15 cellular contexts compared by ENCODE assay signal in genomic region chr3:149010504-149010951, GRCh38. TPM values are rescaled to one million over a fixed set of nuclear protein-coding genes. Genes with fewer than 3 reads are reported as not detected.
DNase-seq lines count a peak whose midpoint lies in the region; ATAC-seq, FAIRE-seq and TF ChIP-seq lines count a peak whose summit lies in the region.
"Had no signal": no experiment of that assay in that cellular context is flagged by ENCODE, and none has a peak within 500 bp of the region (broad histone marks: within the 10 kb centered on the region; RNA-seq: fewer than 3 reads in every experiment).

No MANE protein-coding gene starts in this region.

- H3K4me2 ChIP-seq in HepG2 (ENCODE audit: low read depth, low read length) = peak overlapping the region; percentile 63

- no peak overlapping the region for H2AFZ ChIP-seq in HepG2 (ENCODE audit: low read length)

- POLR2A ChIA-PET in HepG2 (lab: Yijun Ruan, JAX) = interaction anchor here (0.7 to 1.2 kb wide), 3 partner anchors 18 to 290 kb away, joined by 3 to 6 read pairs (median 3); partner anchors contain the start of gene GYG1

- H3K4me3 ChIP-seq in HepG2 (replicated peaks in 1 of 3; ENCODE audit: insufficient read depth in 1 of 3, low read depth in 2 of 3, low read length in 3 of 3) (peak overlapping the region in 1 of 3 experiments; percentile 21; a peak in 1 of 6 replicates), right lobe of liver (no peak overlapping the region), endodermal cell (ENCODE audit: low read length) (no peak overlapping the region)
- H3K4me3 ChIP-seq: lower lobe of right lung had no signal

- TF ChIP-seq EP300 in HepG2 (IDR thresholded peaks at IDR 0.05; ENCODE audit: low read depth in 2 of 2, low read length in 2 of 2) (peak in 1 of 2 experiments; percentile 79; a peak in 2 of 4 replicates), HepG2 (CRISPR knock-in tag; IDR thresholded peaks at IDR 0.05; ENCODE audit: borderline replicate concordance) (peak; percentile 68)

- H3K27ac Mint-ChIP-seq in endodermal cell (no peak overlapping the region), nephron progenitor cell (peak overlapping the region; percentile 78)
- H3K27ac Mint-ChIP-seq: activated CD4-positive, alpha-beta T cell treated with anti-CD3 and anti-CD28 coated beads for 36 hours; type B pancreatic cell had no signal

- 0 out of 2 replicates have a peak, but pooled peaks have one; percentile 15 for TF ChIP-seq RAD21 in HepG2 (CRISPR knock-in tag; IDR thresholded peaks at IDR 0.05)

- TF ChIP-seq POLR2A in HepG2 (IDR thresholded peaks at IDR 0.05; ENCODE audit: insufficient read depth in 1 of 2, low read depth in 2 of 2, low read length in 2 of 2) (no peak), right lobe of liver (IDR thresholded peaks at IDR 0.05) (no peak)

- H3K9ac ChIP-seq in HepG2 (ENCODE audit: insufficient read depth, low read depth, low read length) (peak overlapping the region; percentile 56), endodermal cell (ENCODE audit: extremely low read depth, low read length, poor library complexity, severe bottlenecking) (no peak overlapping the region)

- H4K20me1 ChIP-seq in HepG2 (ENCODE audit: insufficient read depth, low read length) = no peaks in the 10 kb centered on the region

- peaks cover 26% of the 10 kb centered on the region for H3K4me1 ChIP-seq in HepG2 (ENCODE audit: insufficient read depth, low read length)
- no peaks in the 10 kb centered on the region for H3K4me1 ChIP-seq in right lobe of liver
- H3K4me1 ChIP-seq in endodermal cell (ENCODE audit: control insufficient read depth, insufficient read depth, low read length) = no peaks in the 10 kb centered on the region

- intact Hi-C loops in HepG2 (cut with micrococcal nuclease; ENCODE audit: unreplicated experiment) = loop anchor here (1.0 to 10.0 kb wide), 3 partner anchors 8 to 214 kb away; partner anchors contain the start of gene CP
- intact Hi-C loops in right lobe of liver (cut with DNase I) = no loop called here

- peaks cover 4% of the 10 kb centered on the region for H3K4me1 Mint-ChIP-seq in endodermal cell
- H3K4me1 Mint-ChIP-seq in nephron progenitor cell = peaks cover 3% of the 10 kb centered on the region

- in situ Hi-C loops in HepG2 (cut with HindIII; ENCODE audit: extremely low pct_ligation_motif_present, low pct_unique_long_range_greater_than_20kb) = no loop called here

- FAIRE-seq in HepG2 (lab: Jason Lieb, UNC) = peak; percentile 98
- FAIRE-seq: endometrium had no signal

- H3K27ac ChIP-seq in HepG2 (ENCODE audit: extremely low read length, insufficient read depth, low read length) = peak overlapping the region; percentile 84
- H3K27ac ChIP-seq in right lobe of liver = no peak overlapping the region
- peak overlapping the region; percentile 9 for H3K27ac ChIP-seq in endodermal cell (ENCODE audit: low read depth, low read length)
- H3K27ac ChIP-seq: lower lobe of right lung had no signal

- no peaks in the 10 kb centered on the region for H3K27me3 ChIP-seq in HepG2 (ENCODE audit: control insufficient read depth in 1 of 2, insufficient read depth in 2 of 2, low read length in 2 of 2)
- H3K27me3 ChIP-seq in right lobe of liver = no peaks in the 10 kb centered on the region
- H3K27me3 ChIP-seq in endodermal cell (ENCODE audit: control insufficient read depth, insufficient read depth, low read length, poor library complexity, severe bottlenecking) = no peaks in the 10 kb centered on the region

- no peaks in the 10 kb centered on the region for H3K9me3 Mint-ChIP-seq in endodermal cell
- no peaks in the 10 kb centered on the region for H3K9me3 Mint-ChIP-seq in nephron progenitor cell
- H3K9me3 Mint-ChIP-seq: type B pancreatic cell had no signal

- WGBS in HepG2 (ENCODE audit: low lambda C conversion rate) = 1% methylated on average over 6 of the region's 6 CpGs
- WGBS in right lobe of liver (ENCODE audit: insufficient coverage, low coverage, low lambda C conversion rate, missing lambda C conversion rate) = 68% methylated on average over 4 of the region's 6 CpGs
- WGBS in endodermal cell (ENCODE audit: insufficient coverage in 1 of 2, insufficient read length in 1 of 2), 2 experiments = 90 to 91% methylated on average over 6 of the region's 6 CpGs

- no peak for TF ChIP-seq CTCF in HepG2 (CRISPR knock-in tag; IDR thresholded peaks at IDR 0.05)
- TF ChIP-seq CTCF in right lobe of liver (IDR thresholded peaks at IDR 0.05) = no peak
- no peak for TF ChIP-seq CTCF in endodermal cell (conservative IDR thresholded peaks at IDR 0.05)
- TF ChIP-seq CTCF in nephron progenitor cell (IDR thresholded peaks at IDR 0.05) = no peak

- no TSS peak for BruUV-seq in HepG2 (replicated peaks; lab: Mats Ljungman, UMichigan)

- no peaks in the 10 kb centered on the region for H3K79me2 ChIP-seq in HepG2 (ENCODE audit: insufficient read depth, low read length)

- peak; percentile 95 for DNase-seq in HepG2 (ENCODE audit: low spot score)
- DNase-seq in right lobe of liver = no peak
- no peak for DNase-seq in endodermal cell
- DNase-seq in nephron progenitor cell = no peak
- no peak for DNase-seq in AG08395 (ENCODE audit: low spot score)
- DNase-seq in activated effector memory CD4-positive, alpha-beta T cell treated with Interleukin-2 at 50 U/mL for 16 hours = no peak
- no peak for DNase-seq in hepatic stellate cell (ENCODE audit: low spot score)
- DNase-seq: activated CD4-positive, alpha-beta T cell treated with anti-CD3 and anti-CD28 coated beads for 36 hours; DMS53; hippocampal formation; lower lobe of right lung; NCI-H1048 had no signal

- H3K27me3 Mint-ChIP-seq in endodermal cell (ENCODE audit: insufficient read depth) (no peaks in the 10 kb centered on the region), nephron progenitor cell (ENCODE audit: low read depth, poor library complexity) (no peaks in the 10 kb centered on the region)
- H3K27me3 Mint-ChIP-seq: activated CD4-positive, alpha-beta T cell treated with anti-CD3 and anti-CD28 coated beads for 36 hours; type B pancreatic cell had no signal

- H3K4me3 Mint-ChIP-seq in endodermal cell (no peak overlapping the region), nephron progenitor cell (no peak overlapping the region)
- H3K4me3 Mint-ChIP-seq: activated CD4-positive, alpha-beta T cell treated with anti-CD3 and anti-CD28 coated beads for 36 hours; type B pancreatic cell had no signal

- H3K36me3 ChIP-seq in HepG2 (replicated peaks in 1 of 2; ENCODE audit: control insufficient read depth in 1 of 2, insufficient read depth in 2 of 2, low read length in 2 of 2) = peaks cover 1 to 18% of the 10 kb centered on the region in 2 experiments; a peak in 4 of 5 replicates
- H3K36me3 ChIP-seq in right lobe of liver = peaks cover 0 to 17% (median 2%) of the 10 kb centered on the region in 4 donors
- peaks cover 13% of the 10 kb centered on the region for H3K36me3 ChIP-seq in endodermal cell (ENCODE audit: control insufficient read depth, insufficient read depth, low read length)

- peak; percentile 97 for ATAC-seq in HepG2
- ATAC-seq in right lobe of liver = no peak
- no peak for ATAC-seq in GM19467 (IDR thresholded peaks at IDR 0.05; ENCODE audit: unreplicated experiment)

- no peaks in the 10 kb centered on the region for H3K9me3 ChIP-seq in HepG2 (ENCODE audit: low read length)
- H3K9me3 ChIP-seq in right lobe of liver = no peaks in the 10 kb centered on the region
- no peaks in the 10 kb centered on the region for H3K9me3 ChIP-seq in endodermal cell (ENCODE audit: control insufficient read depth, low read length)
- H3K9me3 ChIP-seq: lower lobe of right lung had no signal

- H3K36me3 Mint-ChIP-seq in endodermal cell (ENCODE audit: low read depth) = peaks cover 38% of the 10 kb centered on the region
- H3K36me3 Mint-ChIP-seq in nephron progenitor cell (ENCODE audit: low read depth) = peaks cover 29% of the 10 kb centered on the region

- CTCF ChIA-PET in HepG2 (lab: Yijun Ruan, JAX; ENCODE audit: low intra/inter-chr PET ratio, low total read pairs) = no interaction called here

TF ChIP-seq in HepG2, 621 proteins besides CTCF, POLR2A, EP300 and RAD21 (continues in another document):
- no peak for TF ChIP-seq IRF9 (CRISPR knock-in tag; IDR thresholded peaks at IDR 0.05; ENCODE audit: borderline replicate concordance)

RNA-seq across cellular contexts. Expression of gene GYG1, which starts 19.2 kb away (rescaled TPM):
- 28.1 and 52.1 TPM in 2 replicates for total RNA-seq in HepG2 (2016; rRNA removed; fragmentation: Illumina TruSeq; extraction: Trizol)
- 29.8 and 30.1 TPM in 2 replicates for total RNA-seq in HepG2 (2016; cell fraction: cytosol; rRNA removed; fragmentation: Illumina TruSeq; extraction: Trizol; ENCODE audit: low read depth)
- total RNA-seq in HepG2 (2016; cell fraction: insoluble cytoplasmic fraction; rRNA removed; fragmentation: Illumina TruSeq; extraction: Trizol) = 29.9 and 49.6 TPM in 2 replicates
- total RNA-seq in HepG2 (2016; cell fraction: membrane; rRNA removed; fragmentation: Illumina TruSeq; extraction: Trizol) = 48.6 and 49.9 TPM in 2 replicates
- 19.3 and 23.2 TPM in 2 replicates for total RNA-seq in HepG2 (2016; cell fraction: nucleus; rRNA removed; fragmentation: Illumina TruSeq; extraction: Trizol)
- polyA plus RNA-seq in HepG2 (2011; rRNA removed) = 12.6 and 15.7 TPM in 2 replicates
- 12.4 and 14.4 TPM in 2 replicates for polyA plus RNA-seq in HepG2 (2011; cell fraction: cytosol; rRNA removed)
- polyA plus RNA-seq in HepG2 (2011; cell fraction: nucleus; rRNA removed) = 6.8 and 22.5 TPM in 2 replicates
- polyA plus RNA-seq in HepG2 (2012) = 25.0 and 29.0 TPM in 2 replicates
- 37.1 and 42.6 TPM in 2 replicates for polyA plus RNA-seq in HepG2 (2016; cell fraction: cytosol; fragmentation: Illumina TruSeq; extraction: Trizol; ENCODE audit: low read depth)
- polyA plus RNA-seq in HepG2 (2016; cell fraction: insoluble cytoplasmic fraction; fragmentation: Illumina TruSeq; extraction: Trizol; ENCODE audit: low read depth) = 61.5 and 63.2 TPM in 2 replicates
- 44.2 and 46.2 TPM in 2 replicates for polyA plus RNA-seq in HepG2 (2016; cell fraction: membrane; fragmentation: Illumina TruSeq; extraction: Trizol; ENCODE audit: low read depth)
- 28.3 and 28.8 TPM in 2 replicates for polyA plus RNA-seq in HepG2 (2016; cell fraction: nucleus; fragmentation: Illumina TruSeq; extraction: Trizol; ENCODE audit: insufficient read depth, low read depth)
- polyA minus RNA-seq in HepG2 (2011; rRNA and poly(A)+ RNA removed; ENCODE audit: low replicate concordance) = 20.7 and 24.7 TPM in 2 replicates
- 20.1 and 21.1 TPM in 2 replicates for polyA minus RNA-seq in HepG2 (2011; cell fraction: cytosol; rRNA and poly(A)+ RNA removed)
- 16.4 and 23.9 TPM in 2 replicates for polyA minus RNA-seq in HepG2 (2011; cell fraction: nucleus; rRNA and poly(A)+ RNA removed)
- 10 to 100 TPM in 3 of 6 experiments, 1 to 10 TPM in 3; 6.6 to 16.3 (median 10.3) TPM for total RNA-seq in right lobe of liver
- total RNA-seq in endodermal cell = 10 to 100 TPM; 22.2 to 30.6 TPM
- 32.5 TPM for polyA plus RNA-seq in endodermal cell (2013, experiment 1 of 2)
- 27.9 TPM for polyA plus RNA-seq in endodermal cell (2013, experiment 2 of 2)

Comparison
In these comparisons a context has a peak if more than half of its experiments do, and no peak if none do; other contexts are left out.
1. H3K27ac ChIP-seq: peak in HepG2 (single experiment) and endodermal cell (single experiment); none in right lobe of liver (0 of 3).